ENCODE assay signal across 1 cellular context in the genomic region with DNA sequence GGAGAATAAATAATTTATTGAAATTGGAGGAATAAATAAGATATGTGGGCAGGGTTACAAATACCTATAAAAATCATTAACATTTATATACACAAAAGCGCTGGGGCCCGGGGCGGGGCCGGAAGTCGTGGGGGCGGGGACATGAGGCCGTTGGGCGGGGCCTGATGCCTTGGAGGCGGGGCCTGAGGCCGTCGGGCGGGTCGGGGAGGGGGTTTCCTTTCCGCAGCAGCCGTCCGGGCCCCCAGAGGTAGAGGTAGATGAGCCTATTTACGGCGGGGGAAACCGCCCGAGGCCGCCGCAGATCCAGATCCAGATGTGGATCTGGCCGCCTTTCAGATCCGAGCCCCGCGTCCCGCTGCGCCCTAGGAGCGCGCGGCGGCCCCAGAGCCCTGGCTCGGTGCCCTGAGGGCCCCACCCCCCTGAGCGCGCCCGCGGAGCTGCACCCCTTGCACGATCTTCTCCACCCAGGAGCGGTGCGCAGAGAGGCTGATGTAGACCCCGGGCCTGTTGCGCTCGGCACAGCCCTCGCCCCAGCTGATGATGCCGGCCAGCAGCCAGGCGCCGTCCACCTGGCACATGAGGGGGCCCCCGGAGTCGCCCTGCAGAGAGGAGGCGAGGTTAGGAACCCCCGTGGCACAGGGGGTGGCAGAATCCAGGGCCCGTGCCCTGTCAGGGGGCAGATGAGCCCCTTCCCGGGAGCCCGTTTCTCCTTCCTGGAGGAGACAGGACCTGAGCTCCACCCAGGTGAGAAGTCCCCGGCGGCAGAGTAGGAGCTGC.
TF ChIP-seq lines count a peak whose summit lies in the region.

No MANE protein-coding gene starts in this region.

TF ChIP-seq in IMR-90, 13 proteins besides CTCF, POLR2A, EP300 and RAD21:
- TF ChIP-seq NFE2L2 (IDR thresholded peaks at IDR 0.05; ENCODE audit: low read depth, low read length) (no peak), SMC3 (IDR thresholded peaks at IDR 0.05; ENCODE audit: low read depth, low read length) (no peak), CEBPB (IDR thresholded peaks at IDR 0.05; ENCODE audit: low read depth, low read length) (no peak), MAFK (IDR thresholded peaks at IDR 0.05; ENCODE audit: low read depth, low read length) (no peak), MXI1 (IDR thresholded peaks at IDR 0.05; ENCODE audit: borderline replicate concordance, low read depth, low read length) (no peak), RFX5 (IDR thresholded peaks at IDR 0.05; ENCODE audit: low read depth, low read length) (no peak), BHLHE40 (IDR thresholded peaks at IDR 0.05; ENCODE audit: low read depth, low read length) (no peak), FOS (IDR thresholded peaks at IDR 0.05; ENCODE audit: low read depth, low read length) (no peak), MAZ (IDR thresholded peaks at IDR 0.05; ENCODE audit: borderline replicate concordance, low read depth, low read length) (no peak), CHD1 (IDR thresholded peaks at IDR 0.05; ENCODE audit: low read depth, low read length) (no peak), RCOR1 (IDR thresholded peaks at IDR 0.05; ENCODE audit: insufficient replicate concordance, low read length) (no peak)
- TF ChIP-seq, protein P1, sequence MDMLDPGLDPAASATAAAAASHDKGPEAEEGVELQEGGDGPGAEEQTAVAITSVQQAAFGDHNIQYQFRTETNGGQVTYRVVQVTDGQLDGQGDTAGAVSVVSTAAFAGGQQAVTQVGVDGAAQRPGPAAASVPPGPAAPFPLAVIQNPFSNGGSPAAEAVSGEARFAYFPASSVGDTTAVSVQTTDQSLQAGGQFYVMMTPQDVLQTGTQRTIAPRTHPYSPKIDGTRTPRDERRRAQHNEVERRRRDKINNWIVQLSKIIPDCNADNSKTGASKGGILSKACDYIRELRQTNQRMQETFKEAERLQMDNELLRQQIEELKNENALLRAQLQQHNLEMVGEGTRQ (IDR thresholded peaks at IDR 0.05; ENCODE audit: low read depth, low read length): no peak
- TF ChIP-seq, protein P2, sequence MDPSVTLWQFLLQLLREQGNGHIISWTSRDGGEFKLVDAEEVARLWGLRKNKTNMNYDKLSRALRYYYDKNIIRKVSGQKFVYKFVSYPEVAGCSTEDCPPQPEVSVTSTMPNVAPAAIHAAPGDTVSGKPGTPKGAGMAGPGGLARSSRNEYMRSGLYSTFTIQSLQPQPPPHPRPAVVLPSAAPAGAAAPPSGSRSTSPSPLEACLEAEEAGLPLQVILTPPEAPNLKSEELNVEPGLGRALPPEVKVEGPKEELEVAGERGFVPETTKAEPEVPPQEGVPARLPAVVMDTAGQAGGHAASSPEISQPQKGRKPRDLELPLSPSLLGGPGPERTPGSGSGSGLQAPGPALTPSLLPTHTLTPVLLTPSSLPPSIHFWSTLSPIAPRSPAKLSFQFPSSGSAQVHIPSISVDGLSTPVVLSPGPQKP (IDR thresholded peaks at IDR 0.05; ENCODE audit: borderline replicate concordance, low read depth, low read length): no peak
